12 cellular contexts compared by ENCODE assay signal in the genomic region with DNA sequence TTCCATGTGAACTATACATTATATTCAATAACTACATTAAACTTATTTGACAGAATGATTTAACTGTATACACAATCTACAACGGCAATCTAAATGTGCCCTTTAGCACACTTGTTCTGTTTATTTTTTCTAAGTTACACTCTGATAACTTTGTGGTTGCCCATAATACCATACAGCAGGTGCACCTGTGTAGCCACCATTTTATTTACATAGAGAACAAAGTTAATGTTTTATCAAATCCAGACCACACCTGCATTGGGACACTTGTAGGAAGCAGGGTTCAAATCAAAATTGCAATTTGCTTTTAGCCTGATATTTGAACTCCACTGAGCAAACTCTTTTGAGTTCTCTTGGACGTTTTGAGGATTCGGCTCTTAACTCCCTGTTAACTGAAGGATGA.
DNase-seq lines count a peak whose midpoint lies in the region; ATAC-seq lines count a peak whose summit lies in the region.
"Had no signal": no experiment of that assay in that cellular context is flagged by ENCODE, and none has a peak within 500 bp of the region (broad histone marks: within the 10 kb centered on the region; RNA-seq: fewer than 3 reads in every experiment).

No MANE protein-coding gene starts in this region.

- no peaks in the 10 kb centered on the region for H3K4me1 ChIP-seq in naive thymus-derived CD4-positive, alpha-beta T cell (ENCODE audit: control insufficient read depth in 2 of 2, insufficient read depth in 2 of 2, low read length in 2 of 2)

- POLR2A ChIA-PET in naive thymus-derived CD4-positive, alpha-beta T cell (lab: Charles Lee) = interaction anchor here (0.9 kb wide), 1 partner anchor 16 kb away, joined by 3 read pairs; no protein-coding TSS in a partner anchor

- peaks cover 0 to 2% of the 10 kb centered on the region in 2 donors for H3K36me3 Mint-ChIP-seq in stimulated activated naive B cell treated with anti-CD40 and anti-IgM and Interleukin-4, amounts not matched to agents 10 μg/mL and 1 μg/mL and 100 μg/mL, for 72 hours
- peaks cover 0 to 7% (median 0%) of the 10 kb centered on the region in 5 donors for H3K36me3 Mint-ChIP-seq in naive thymus-derived CD4-positive, alpha-beta T cell
- H3K36me3 Mint-ChIP-seq: natural killer cell treated with Interleukin-12 subunit alpha and Interleukin-12 subunit beta and Interleukin-15 and Interleukin-18, amount 100 ng/mL, for 72 hours had no signal

- no peak overlapping the region for H3K27ac ChIP-seq in naive thymus-derived CD4-positive, alpha-beta T cell (ENCODE audit: low read depth, low read length)
- H3K27ac ChIP-seq: 22Rv1, brain microvascular endothelial cell had no signal

- H3K36me3 ChIP-seq in naive thymus-derived CD4-positive, alpha-beta T cell (ENCODE audit: control insufficient read depth in 2 of 3, insufficient read depth in 3 of 3, low read length in 3 of 3) = no peaks in the 10 kb centered on the region
- H3K36me3 ChIP-seq: brain microvascular endothelial cell had no signal

- DNase-seq in NCI-H1417 (lab: John Stamatoyannopoulos, UW) (peak in 2 of 3 experiments; percentile 64 to 99), NCI-H1417 treated with DMSO at 0.1 percent for 48 hours (lab: John Stamatoyannopoulos, UW) (no peak), NCI-H128 (lab: John Stamatoyannopoulos, UW; ENCODE audit: unreplicated experiment) (peak; percentile 58), NCI-H2227 treated with DMSO at 0.1 percent for 48 hours (lab: John Stamatoyannopoulos, UW) (no peak), NCI-H1092 treated with DMSO at 0.1 percent for 48 hours (lab: John Stamatoyannopoulos, UW) (no peak)
- no peak for DNase-seq in stimulated activated naive B cell treated with anti-CD40 and anti-IgM and Interleukin-4, amounts not matched to agents 10 μg/mL and 1 μg/mL and 100 μg/mL, for 72 hours
- DNase-seq in naive thymus-derived CD4-positive, alpha-beta T cell = no peak
- DNase-seq: activated CD4-positive, alpha-beta T cell treated with anti-CD3 and anti-CD28 coated beads, Interleukin-2, amount 50 U/mL, for 48 hours had no signal

- H3K27me3 ChIP-seq in naive thymus-derived CD4-positive, alpha-beta T cell (ENCODE audit: control insufficient read depth in 2 of 2, insufficient read depth in 2 of 2, low read length in 2 of 2) = no peaks in the 10 kb centered on the region

- CTCF ChIA-PET in naive thymus-derived CD4-positive, alpha-beta T cell (lab: Charles Lee) = interaction anchor here (0.7 to 0.8 kb wide), 2 partner anchors 220 to 440 kb away, joined by 3 read pairs; no protein-coding TSS in a partner anchor

- H3K9me3 ChIP-seq in naive thymus-derived CD4-positive, alpha-beta T cell (ENCODE audit: control insufficient read depth in 2 of 3, low read length in 3 of 3) = no peaks in the 10 kb centered on the region

- peak overlapping the region; percentile 31 to 44 for H3K4me3 Mint-ChIP-seq in stimulated activated naive B cell treated with anti-CD40 and anti-IgM and Interleukin-4, amounts not matched to agents 10 μg/mL and 1 μg/mL and 100 μg/mL, for 72 hours
- no peak overlapping the region for H3K4me3 Mint-ChIP-seq in naive thymus-derived CD4-positive, alpha-beta T cell
- H3K4me3 Mint-ChIP-seq: natural killer cell treated with Interleukin-12 subunit alpha and Interleukin-12 subunit beta and Interleukin-15 and Interleukin-18, amount 100 ng/mL, for 72 hours had no signal

- H3K27me3 Mint-ChIP-seq in stimulated activated naive B cell treated with anti-CD40 and anti-IgM and Interleukin-4, amounts not matched to agents 10 μg/mL and 1 μg/mL and 100 μg/mL, for 72 hours = no peaks in the 10 kb centered on the region
- peaks cover 0 to 5% (median 0%) of the 10 kb centered on the region in 5 donors for H3K27me3 Mint-ChIP-seq in naive thymus-derived CD4-positive, alpha-beta T cell

- peaks cover 0 to 4% of the 10 kb centered on the region in 2 donors for H3K9me3 Mint-ChIP-seq in stimulated activated naive B cell treated with anti-CD40 and anti-IgM and Interleukin-4, amounts not matched to agents 10 μg/mL and 1 μg/mL and 100 μg/mL, for 72 hours
- H3K9me3 Mint-ChIP-seq in naive thymus-derived CD4-positive, alpha-beta T cell = peaks cover 0 to 4% (median 0%) of the 10 kb centered on the region in 11 donors
- H3K9me3 Mint-ChIP-seq: natural killer cell treated with Interleukin-12 subunit alpha and Interleukin-12 subunit beta and Interleukin-15 and Interleukin-18, amount 100 ng/mL, for 72 hours had no signal

- no peak overlapping the region for H3K4me3 ChIP-seq in naive thymus-derived CD4-positive, alpha-beta T cell (ENCODE audit: low read length)

- intact Hi-C loops in naive thymus-derived CD4-positive, alpha-beta T cell (cut with micrococcal nuclease) = loop anchor here in 1 of 2 donors (2.0 to 5.0 kb wide), 2 partner anchors 19 to 244 kb away; no protein-coding TSS in a partner anchor

- ATAC-seq in HG02943 (IDR thresholded peaks at IDR 0.05; ENCODE audit: low read depth, unreplicated experiment) = peak; percentile 81
- ATAC-seq in stimulated activated naive B cell treated with anti-CD40 and anti-IgM and Interleukin-4, amounts not matched to agents 10 μg/mL and 1 μg/mL and 100 μg/mL, for 72 hours (replicated peaks) = peak; percentile 72 to 80
- no peak for ATAC-seq in naive thymus-derived CD4-positive, alpha-beta T cell
- ATAC-seq: natural killer cell treated with Interleukin-12 subunit alpha and Interleukin-12 subunit beta and Interleukin-15 and Interleukin-18, amount 100 ng/mL, for 72 hours had no signal

- peaks cover 17 to 25% of the 10 kb centered on the region in 2 donors for H3K4me1 Mint-ChIP-seq in stimulated activated naive B cell treated with anti-CD40 and anti-IgM and Interleukin-4, amounts not matched to agents 10 μg/mL and 1 μg/mL and 100 μg/mL, for 72 hours
- peaks cover 0 to 27% (median 14%) of the 10 kb centered on the region in 7 donors for H3K4me1 Mint-ChIP-seq in naive thymus-derived CD4-positive, alpha-beta T cell

- H3K27ac Mint-ChIP-seq in stimulated activated naive B cell treated with anti-CD40 and anti-IgM and Interleukin-4, amounts not matched to agents 10 μg/mL and 1 μg/mL and 100 μg/mL, for 72 hours = no peak overlapping the region
- no peak overlapping the region for H3K27ac Mint-ChIP-seq in naive thymus-derived CD4-positive, alpha-beta T cell
- H3K27ac Mint-ChIP-seq: natural killer cell treated with Interleukin-12 subunit alpha and Interleukin-12 subunit beta and Interleukin-15 and Interleukin-18, amount 100 ng/mL, for 72 hours had no signal

Comparison
In these comparisons a context has a peak if more than half of its experiments do, and no peak if none do; other contexts are left out.
1. DNase-seq: peak in NCI-H1417 (2 of 3) and NCI-H128 (single experiment); none in NCI-H1417 treated with DMSO at 0.1 percent for 48 hours (single experiment), stimulated activated naive B cell treated with anti-CD40 and anti-IgM and Interleukin-4, amounts not matched to agents 10 μg/mL and 1 μg/mL and 100 μg/mL, for 72 hours (single experiment), NCI-H2227 treated with DMSO at 0.1 percent for 48 hours (single experiment), NCI-H1092 treated with DMSO at 0.1 percent for 48 hours (single experiment) and naive thymus-derived CD4-positive, alpha-beta T cell (0 of 9).
2. H3K4me3 Mint-ChIP-seq: peak in stimulated activated naive B cell treated with anti-CD40 and anti-IgM and Interleukin-4, amounts not matched to agents 10 μg/mL and 1 μg/mL and 100 μg/mL, for 72 hours (2 of 2); none in naive thymus-derived CD4-positive, alpha-beta T cell (0 of 10).